8 cellular contexts compared by ENCODE assay signal in the genomic region with DNA sequence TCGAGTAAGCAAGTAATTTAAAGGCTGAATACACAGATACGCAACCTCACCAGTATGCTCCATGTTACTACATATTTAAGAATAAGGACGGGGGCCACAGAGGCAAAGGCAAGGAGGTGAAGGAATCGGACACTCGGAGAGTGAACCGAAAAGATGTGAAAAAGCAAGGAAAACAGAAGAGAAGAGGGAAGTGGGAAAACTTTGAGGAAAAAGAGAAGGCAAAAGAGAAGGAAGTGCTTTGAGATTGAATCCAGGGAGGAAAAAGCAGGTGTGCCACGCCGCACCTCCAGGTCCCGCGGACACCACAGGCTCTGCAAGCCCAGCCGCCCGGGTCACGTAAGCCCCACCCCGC. TPM values are rescaled to one million over a fixed set of nuclear protein-coding genes. Genes with fewer than 3 reads are reported as not detected.
DNase-seq lines count a peak whose midpoint lies in the region; ATAC-seq and TF ChIP-seq lines count a peak whose summit lies in the region.

No MANE protein-coding gene starts in this region.

- H3K9ac ChIP-seq in BLaER1 (peak overlapping the region; percentile 80), MM.1S (ENCODE audit: low read length) (peak overlapping the region; percentile 70; the same call in 1 of the 2 replicates), endocrine pancreas (ENCODE audit: control insufficient read depth, insufficient read depth, low read length) (no peak overlapping the region), neural progenitor cell (peak overlapping the region; percentile 22)

- H3K4me3 Mint-ChIP-seq in neural progenitor cell, result peak overlapping the region; percentile 94

- H3K36me3 ChIP-seq in BLaER1, result peaks cover 15% of the 10 kb centered on the region; the same call in 1 of the 2 replicates
- H3K36me3 ChIP-seq in MM.1S (replicated peaks; ENCODE audit: insufficient read depth, low read length), result no peaks in the 10 kb centered on the region
- no peaks in the 10 kb centered on the region for H3K36me3 ChIP-seq in endocrine pancreas (ENCODE audit: control insufficient read depth, insufficient read depth, low read length)
- no peaks in the 10 kb centered on the region for H3K36me3 ChIP-seq in neural progenitor cell

- peaks cover 6% of the 10 kb centered on the region; the same call in 1 of the 2 replicates for H3K9me3 ChIP-seq in BLaER1
- no peaks in the 10 kb centered on the region for H3K9me3 ChIP-seq in MM.1S (replicated peaks; ENCODE audit: insufficient read depth, low read length)
- no peaks in the 10 kb centered on the region for H3K9me3 ChIP-seq in endocrine pancreas (ENCODE audit: control insufficient read depth, low read length)
- H3K9me3 ChIP-seq in neural progenitor cell (ENCODE audit: low read depth), result peaks cover 5% of the 10 kb centered on the region

- H3F3A ChIP-seq in MM.1S (ENCODE audit: insufficient read depth, low read length), result peaks cover 13% of the 10 kb centered on the region
- peaks cover 22% of the 10 kb centered on the region for H3F3A ChIP-seq in neural progenitor cell (ENCODE audit: low read depth)

- intact Hi-C loops in sciatic nerve (cut with DNase I), result no loop called here

- peaks cover 5% of the 10 kb centered on the region for H3K27me3 Mint-ChIP-seq in neural progenitor cell (ENCODE audit: insufficient read depth, low read depth)

- no peak overlapping the region for H3K27ac Mint-ChIP-seq in neural progenitor cell

- H4K20me1 ChIP-seq in BLaER1 (peaks cover 13% of the 10 kb centered on the region; the same call in 1 of the 2 replicates), MM.1S (ENCODE audit: insufficient read depth, low read length) (no peaks in the 10 kb centered on the region), neural progenitor cell (ENCODE audit: low read depth) (no peaks in the 10 kb centered on the region)

- peak overlapping the region; percentile 87 for H3K4me2 ChIP-seq in BLaER1
- H3K4me2 ChIP-seq in MM.1S (ENCODE audit: low read depth, low read length), result peak overlapping the region; percentile 93
- H3K4me2 ChIP-seq in neural progenitor cell, result peak overlapping the region; percentile 86

- peaks cover 8% of the 10 kb centered on the region for H3K4me1 Mint-ChIP-seq in neural progenitor cell

- H3K36me3 Mint-ChIP-seq in neural progenitor cell, result peaks cover 10% of the 10 kb centered on the region

- peaks cover 48% of the 10 kb centered on the region for H3K79me2 ChIP-seq in MM.1S (ENCODE audit: low read length)
- H3K79me2 ChIP-seq in neural progenitor cell (ENCODE audit: low read depth), result peaks cover 44% of the 10 kb centered on the region

- no peaks in the 10 kb centered on the region for H3K27me3 ChIP-seq in BLaER1
- H3K27me3 ChIP-seq in MM.1S (replicated peaks; ENCODE audit: insufficient read depth, low read length), result no peaks in the 10 kb centered on the region
- no peaks in the 10 kb centered on the region for H3K27me3 ChIP-seq in endocrine pancreas (ENCODE audit: control insufficient read depth, insufficient read depth, low read length)
- H3K27me3 ChIP-seq in neural progenitor cell, result no peaks in the 10 kb centered on the region

- no peaks in the 10 kb centered on the region for H3K9me2 ChIP-seq in MM.1S (replicated peaks; ENCODE audit: insufficient read depth, low read length)

- DNase-seq in MM.1S (no peak), neural progenitor cell (ENCODE audit: low spot score) (no peak), amniotic stem cell (lab: John Stamatoyannopoulos, UW) (no peak), epidermal melanocyte (ENCODE audit: insufficient read length, low spot score) (no peak), sciatic nerve (ENCODE audit: low spot score) (no peak)

- H2AFZ ChIP-seq in MM.1S (ENCODE audit: low read length), result peak overlapping the region; percentile 96
- peak overlapping the region; percentile 90 for H2AFZ ChIP-seq in neural progenitor cell (replicated peaks)

- H3K4me1 ChIP-seq in BLaER1, result peaks cover 23% of the 10 kb centered on the region
- H3K4me1 ChIP-seq in MM.1S (ENCODE audit: low read length), result peaks cover 9% of the 10 kb centered on the region; the same call in 1 of the 2 replicates
- H3K4me1 ChIP-seq in endocrine pancreas (ENCODE audit: control insufficient read depth, insufficient read depth, low read length), result peaks cover 6% of the 10 kb centered on the region
- no peaks in the 10 kb centered on the region for H3K4me1 ChIP-seq in neural progenitor cell

- ATAC-seq in GM21390 (IDR thresholded peaks at IDR 0.05; ENCODE audit: unreplicated experiment) (peak; percentile 9), sciatic nerve (no peak)

- H3K4me3 ChIP-seq in BLaER1 (peak overlapping the region; percentile 81), MM.1S (ENCODE audit: low read length) (peak overlapping the region; percentile 89), endocrine pancreas (ENCODE audit: control insufficient read depth, insufficient read depth, low read length) (peak overlapping the region; percentile 79), neural progenitor cell (peak overlapping the region; percentile 73)

- TF ChIP-seq CTCF in MM.1S (IDR thresholded peaks at IDR 0.05; ENCODE audit: low read length) (no peak), neural progenitor cell (IDR thresholded peaks at IDR 0.05) (no peak)

- H3K27ac ChIP-seq in BLaER1 (peak overlapping the region; percentile 69; the same call in 1 of the 2 replicates), MM.1S (ENCODE audit: low read length) (no peak overlapping the region), neural progenitor cell (no peak overlapping the region)

- peaks cover 6% of the 10 kb centered on the region for H3K9me3 Mint-ChIP-seq in neural progenitor cell

RNA-seq across cellular contexts. Expression of gene AVL9, which starts 0.4 kb away (rescaled TPM):
- 36.3 and 39.8 TPM in 2 replicates for total RNA-seq in neural progenitor cell (ENCODE audit: low replicate concordance)
- 31.5 TPM for total RNA-seq in sciatic nerve

RNA-seq across cellular contexts. Expression of gene LSM5, which starts 4.7 kb away (rescaled TPM):
- 80.2 and 168 TPM in 2 replicates for total RNA-seq in neural progenitor cell (ENCODE audit: low replicate concordance)
- total RNA-seq in sciatic nerve, result 27.6 TPM
